In the genomic region with DNA sequence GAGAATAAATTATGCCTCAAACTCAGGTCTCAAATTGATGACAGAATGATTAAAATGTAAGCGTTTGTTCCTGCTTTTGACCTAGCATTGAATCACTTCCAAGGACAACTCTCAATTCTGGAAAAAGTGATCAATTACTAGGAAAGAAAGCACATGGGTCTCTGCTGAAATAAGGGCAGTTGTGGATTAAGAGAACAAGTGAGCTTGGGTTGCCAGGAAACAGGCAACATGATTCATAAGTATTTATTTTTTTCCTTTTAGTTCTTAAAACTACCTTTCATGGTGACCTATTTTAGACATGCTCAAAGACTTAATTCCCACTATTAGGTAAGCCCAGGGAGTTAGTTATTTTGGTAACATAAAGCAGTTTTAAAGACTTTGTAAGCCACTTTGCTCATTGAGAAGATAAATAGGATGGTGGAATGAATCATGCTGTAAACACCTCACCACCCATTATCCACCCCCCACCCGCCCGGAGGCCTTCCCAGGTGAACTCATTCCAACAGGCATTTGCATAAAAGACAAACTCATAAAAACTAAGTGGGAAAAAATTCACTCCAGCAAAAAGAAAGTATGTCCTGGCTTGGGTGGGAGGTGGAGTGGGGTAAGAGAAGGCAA, we compare ENCODE assay signal across 27 cellular contexts.
DNase-seq lines count a peak whose midpoint lies in the region; FAIRE-seq and TF ChIP-seq lines count a peak whose summit lies in the region.
"Had no signal": no experiment of that assay in that cellular context is flagged by ENCODE, and none has a peak within 500 bp of the region (broad histone marks: within the 10 kb centered on the region; RNA-seq: fewer than 3 reads in every experiment).

No MANE protein-coding gene starts in this region.

- TF ChIP-seq POLR2A in breast epithelium (IDR thresholded peaks at IDR 0.05), result no peak

- no peaks in the 10 kb centered on the region for H3K36me3 Mint-ChIP-seq in MCF 10A (ENCODE audit: insufficient read depth, unreplicated experiment)
- H3K36me3 Mint-ChIP-seq: IgD-negative memory B cell had no signal

- H3K9me3 Mint-ChIP-seq in MCF 10A (ENCODE audit: unreplicated experiment), result no peaks in the 10 kb centered on the region
- H3K9me3 Mint-ChIP-seq: activated B cell treated with CpG ODN at 0.5 μM for 24 hours; dendritic cell treated with granulocyte-macrophage colony-stimulating factor and Interleukin-4, amounts not matched to agents 40 ng/mL and 50 ng/mL, for 4 days; T-helper 2 cell treated with Interferon-gamma antibody and Interleukin-4, amounts not matched to agents 5 μg/mL and 100 μg/mL, for 36 hours had no signal

- intact Hi-C loops in MCF 10A (cut with micrococcal nuclease) (no loop called here), breast epithelium (cut with DNase I; ENCODE audit: low total_unique reads) (no loop called here), mammary epithelial cell (cut with micrococcal nuclease) (loop anchor here (1.0 to 5.0 kb wide), 5 partner anchors 12 to 1536 kb away; no protein-coding TSS in a partner anchor)

- CTCF ChIA-PET in MCF 10A (lab: Yijun Ruan, JAX), result interaction anchor here (0.7 kb wide), 1 partner anchor 589 kb away, joined by 3 read pairs; no protein-coding TSS in a partner anchor
- CTCF ChIA-PET in mammary epithelial cell (lab: Charles Lee; ENCODE audit: low non-redundant PET), result no interaction called here

- H3K9me1 ChIP-seq in keratinocyte (ENCODE audit: control insufficient read depth, extremely low read depth, insufficient read depth, low read length), result no peaks in the 10 kb centered on the region

- no peak overlapping the region for H3K4me3 ChIP-seq in breast epithelium
- no peak overlapping the region for H3K4me3 ChIP-seq in mammary epithelial cell (replicated peaks in 1 of 3; ENCODE audit: insufficient read depth in 1 of 3, low read depth in 2 of 3, low read length in 3 of 3)
- H3K4me3 ChIP-seq in keratinocyte (ENCODE audit: control insufficient read depth in 2 of 3, extremely low read depth in 1 of 3, insufficient read depth in 2 of 3, low read depth in 1 of 3, low read length in 3 of 3), result no peak overlapping the region
- H3K4me3 ChIP-seq: cardiac muscle cell, stomach, tibial nerve had no signal

- H3K4me1 ChIP-seq in breast epithelium (no peaks in the 10 kb centered on the region), mammary epithelial cell (ENCODE audit: insufficient read depth, low read length) (peaks cover 56% of the 10 kb centered on the region), keratinocyte (ENCODE audit: control insufficient read depth, extremely low read depth, insufficient read depth, low read length) (peaks cover 34% of the 10 kb centered on the region)
- H3K4me1 ChIP-seq: stomach, tibial nerve had no signal

- peak; percentile 17 for FAIRE-seq in keratinocyte (lab: Jason Lieb, UNC)
- FAIRE-seq: GM12891 had no signal

- BruUV-seq in MCF 10A (replicated peaks; lab: Mats Ljungman, UMichigan) (TSS peak; percentile 20), mammary epithelial cell (replicated peaks; lab: Mats Ljungman, UMichigan) (TSS peak; percentile 33)

- H3K27ac Mint-ChIP-seq in MCF 10A (ENCODE audit: low read depth, unreplicated experiment), result peak overlapping the region; percentile 25
- H3K27ac Mint-ChIP-seq: activated B cell treated with CpG ODN at 0.5 μM for 24 hours; activated naive CD8-positive, alpha-beta T cell treated with anti-CD3 and anti-CD28 coated beads, Interleukin-2, amount 50 U/mL, for 24 hours; dendritic cell treated with granulocyte-macrophage colony-stimulating factor and Interleukin-4, amounts not matched to agents 40 ng/mL and 50 ng/mL, for 4 days; IgD-negative memory B cell; T-helper 2 cell treated with Interferon-gamma antibody and Interleukin-4, amounts not matched to agents 5 μg/mL and 100 μg/mL, for 36 hours had no signal

- H3K9me3 ChIP-seq in breast epithelium (no peaks in the 10 kb centered on the region), mammary epithelial cell (replicated peaks; ENCODE audit: insufficient read depth, low read length) (peaks cover 11% of the 10 kb centered on the region), keratinocyte (ENCODE audit: control insufficient read depth, low read depth, low read length) (no peaks in the 10 kb centered on the region)
- H3K9me3 ChIP-seq: SK-N-SH, tibial nerve had no signal

- peak; percentile 74 for DNase-seq in MCF 10A (ENCODE audit: unreplicated experiment)
- no peak for DNase-seq in breast epithelium (ENCODE audit: low spot score in 2 of 2)
- DNase-seq in mammary epithelial cell, result peak; percentile 92
- no peak for DNase-seq in keratinocyte (ENCODE audit: low read depth, low spot score)
- DNase-seq in NCI-H2107 (lab: John Stamatoyannopoulos, UW), result no peak
- DNase-seq in activated CD8-positive, alpha-beta memory T cell treated with anti-CD3 and anti-CD28 coated beads for 24 hours, result no peak
- no peak for DNase-seq in SKM-1 treated with dmso at 0.1 percent for 144 hours (lab: John Stamatoyannopoulos, UW; ENCODE audit: unreplicated experiment)
- no peak for DNase-seq in HCEC 1CT
- DNase-seq: activated B cell treated with CpG ODN at 0.5 μM for 24 hours; activated CD4-positive, alpha-beta T cell treated with anti-CD3 and anti-CD28 coated beads, Interleukin-2, amount 50 U/mL, for 48 hours; activated gamma-delta T cell; activated naive CD8-positive, alpha-beta T cell treated with anti-CD3 and anti-CD28 coated beads, Interleukin-2, amount 50 U/mL, for 24 hours; activated T-cell treated with anti-CD3 and anti-CD28 coated beads for 4 hours; AML-193; DMS53; MM.1S; NCI-H1436 treated with DMSO at 0.1 percent for 48 hours; right cardiac atrium; SK-N-SH; stomach had no signal

- 21% methylated on average over 3 of the region's 3 CpGs for WGBS in mammary epithelial cell (ENCODE audit: low coverage, missing lambda C conversion rate)

- no peaks in the 10 kb centered on the region for H3K27me3 ChIP-seq in breast epithelium
- no peaks in the 10 kb centered on the region for H3K27me3 ChIP-seq in mammary epithelial cell (ENCODE audit: insufficient read depth, low read length)
- no peaks in the 10 kb centered on the region for H3K27me3 ChIP-seq in keratinocyte (ENCODE audit: control insufficient read depth, extremely low read depth, insufficient read depth, low read length)
- H3K27me3 ChIP-seq: cardiac muscle cell, stomach, tibial nerve had no signal

- H3K9ac ChIP-seq in mammary epithelial cell (ENCODE audit: insufficient read depth, low read length), result peak overlapping the region; percentile 62
- H3K9ac ChIP-seq in keratinocyte (ENCODE audit: control insufficient read depth, extremely low read depth, insufficient read depth, low read length), result peak overlapping the region; percentile 11
- H3K9ac ChIP-seq: SK-N-SH had no signal

- POLR2A ChIA-PET in MCF 10A (lab: Yijun Ruan, JAX), result interaction anchor here (0.7 to 2.0 kb wide), 4 partner anchors 10 to 13 kb away, joined by 3 to 12 read pairs (median 4); no protein-coding TSS in a partner anchor

- in situ Hi-C loops in mammary epithelial cell (cut with MboI; ENCODE audit: low sequenced_read_pairs in 2 of 2), result no loop called here

- H3K27ac ChIP-seq in breast epithelium (no peak overlapping the region), mammary epithelial cell (ENCODE audit: insufficient read depth, low read depth, low read length) (peak overlapping the region; percentile 100), keratinocyte (ENCODE audit: control insufficient read depth, insufficient read depth, low read length) (peak overlapping the region; percentile 94)
- H3K27ac ChIP-seq: 22Rv1, cardiac muscle cell, stomach, tibial nerve had no signal

- H2AFZ ChIP-seq in mammary epithelial cell (ENCODE audit: low read depth, low read length), result peak overlapping the region; percentile 18
- H2AFZ ChIP-seq in keratinocyte (ENCODE audit: control insufficient read depth, low read length), result no peak overlapping the region

- no peaks in the 10 kb centered on the region for H3K36me3 ChIP-seq in breast epithelium
- H3K36me3 ChIP-seq in mammary epithelial cell (ENCODE audit: insufficient read depth, low read length), result no peaks in the 10 kb centered on the region
- no peaks in the 10 kb centered on the region for H3K36me3 ChIP-seq in keratinocyte (ENCODE audit: control insufficient read depth in 2 of 2, extremely low read depth in 1 of 2, insufficient read depth in 2 of 2, low read length in 2 of 2)
- H3K36me3 ChIP-seq: cardiac muscle cell, stomach, tibial nerve had no signal

- H3K27me3 Mint-ChIP-seq in MCF 10A (ENCODE audit: insufficient read depth, unreplicated experiment), result no peaks in the 10 kb centered on the region
- H3K27me3 Mint-ChIP-seq: activated B cell treated with CpG ODN at 0.5 μM for 24 hours; activated naive CD8-positive, alpha-beta T cell treated with anti-CD3 and anti-CD28 coated beads, Interleukin-2, amount 50 U/mL, for 24 hours; dendritic cell treated with granulocyte-macrophage colony-stimulating factor and Interleukin-4, amounts not matched to agents 40 ng/mL and 50 ng/mL, for 4 days; IgD-negative memory B cell had no signal

- TF ChIP-seq CTCF in MCF 10A (IDR thresholded peaks at IDR 0.05; ENCODE audit: unreplicated experiment), result no peak
- TF ChIP-seq CTCF in breast epithelium (IDR thresholded peaks at IDR 0.05), result no peak
- no peak for TF ChIP-seq CTCF in mammary epithelial cell (conservative IDR thresholded peaks at IDR 0.05 in 1 of 2, IDR thresholded peaks at IDR 0.05 in 1 of 2; ENCODE audit: extremely low read depth in 1 of 2, insufficient read depth in 1 of 2, low read depth in 1 of 2, low read length in 2 of 2)
- no peak for TF ChIP-seq CTCF in keratinocyte (optimal IDR thresholded peaks at IDR 0.05 in 1 of 3, IDR thresholded peaks at IDR 0.05 in 1 of 3, conservative IDR thresholded peaks at IDR 0.05 in 1 of 3; ENCODE audit: extremely low read depth in 1 of 3, insufficient read depth in 2 of 3, low read length in 3 of 3)

- H3K4me2 ChIP-seq in mammary epithelial cell (ENCODE audit: insufficient read depth, low read depth, low read length) (peak overlapping the region; percentile 55), keratinocyte (ENCODE audit: control insufficient read depth, extremely low read depth, insufficient read depth, low read depth, low read length) (peak overlapping the region; percentile 9)
- H3K4me2 ChIP-seq: SK-N-SH had no signal

- H4K20me1 ChIP-seq in mammary epithelial cell (ENCODE audit: insufficient read depth, low read length) (no peaks in the 10 kb centered on the region), keratinocyte (ENCODE audit: control insufficient read depth, extremely low read depth, insufficient read depth, low read length) (no peaks in the 10 kb centered on the region)

- H3K4me1 Mint-ChIP-seq in MCF 10A (ENCODE audit: insufficient read depth, unreplicated experiment), result peaks cover 17% of the 10 kb centered on the region
- H3K4me1 Mint-ChIP-seq: activated B cell treated with CpG ODN at 0.5 μM for 24 hours; activated naive CD8-positive, alpha-beta T cell treated with anti-CD3 and anti-CD28 coated beads, Interleukin-2, amount 50 U/mL, for 24 hours; IgD-negative memory B cell had no signal

- H3K79me2 ChIP-seq in mammary epithelial cell (ENCODE audit: insufficient read depth, low read length) (no peaks in the 10 kb centered on the region), keratinocyte (ENCODE audit: control insufficient read depth, insufficient read depth, low read length) (no peaks in the 10 kb centered on the region)

- dilution Hi-C loops in mammary epithelial cell (cut with HindIII; ENCODE audit: low sequenced_read_pairs), result loop anchor here (5.0 kb wide), 1 partner anchor 66 kb away; no protein-coding TSS in a partner anchor
- dilution Hi-C loops in keratinocyte (cut with MboI; ENCODE audit: extremely low pct_ligation_motif_present, low sequenced_read_pairs), result no loop called here

- no peak overlapping the region for H3K4me3 Mint-ChIP-seq in MCF 10A (ENCODE audit: unreplicated experiment)
- H3K4me3 Mint-ChIP-seq: activated B cell treated with CpG ODN at 0.5 μM for 24 hours; activated naive CD8-positive, alpha-beta T cell treated with anti-CD3 and anti-CD28 coated beads, Interleukin-2, amount 50 U/mL, for 24 hours; dendritic cell treated with granulocyte-macrophage colony-stimulating factor and Interleukin-4, amounts not matched to agents 40 ng/mL and 50 ng/mL, for 4 days; IgD-negative memory B cell; T-helper 2 cell treated with Interferon-gamma antibody and Interleukin-4, amounts not matched to agents 5 μg/mL and 100 μg/mL, for 36 hours had no signal

Comparison
In these comparisons a context has a peak if more than half of its experiments do, and no peak if none do; other contexts are left out.
1. DNase-seq: peak in MCF 10A (single experiment) and mammary epithelial cell (single experiment); none in breast epithelium (0 of 2), keratinocyte (single experiment), NCI-H2107 (single experiment), activated CD8-positive, alpha-beta memory T cell treated with anti-CD3 and anti-CD28 coated beads for 24 hours (single experiment), SKM-1 treated with dmso at 0.1 percent for 144 hours (single experiment) and HCEC 1CT (single experiment).
2. H3K27ac ChIP-seq: peak in mammary epithelial cell (single experiment) and keratinocyte (single experiment); none in breast epithelium (0 of 2).